In genomic region chr11:77878247-77878646, GRCh38 we compare ENCODE assay signal across 7 cellular contexts. TPM values are rescaled to one million over a fixed set of nuclear protein-coding genes. Genes with fewer than 3 reads are reported as not detected.
DNase-seq lines count a peak whose midpoint lies in the region; TF ChIP-seq lines count a peak whose summit lies in the region.
"Not testable (repeated sequence)": the region's sequence is repeated elsewhere in the genome, so short reads cannot be mapped to it uniquely, and the experiment has no call there.

No MANE protein-coding gene starts in this region.

- not testable (repeated sequence) for BruUV-seq in MCF 10A (replicated peaks; lab: Mats Ljungman, UMichigan)

- not testable (repeated sequence) for TF ChIP-seq CTCF in RWPE1 (conservative IDR thresholded peaks at IDR 0.05; ENCODE audit: low read depth); MCF 10A (IDR thresholded peaks at IDR 0.05; ENCODE audit: unreplicated experiment)

- H3K9me3 Mint-ChIP-seq in MCF 10A (ENCODE audit: unreplicated experiment), result not testable (repeated sequence)

- POLR2A ChIA-PET in RWPE1 (lab: Yijun Ruan, JAX; ENCODE audit: low non-redundant PET), result interaction anchor here (0.7 kb wide), 1 partner anchor 53 kb away, joined by 5 read pairs; no protein-coding TSS in a partner anchor
- POLR2A ChIA-PET in MCF 10A (lab: Yijun Ruan, JAX), result interaction anchor here (0.6 to 2.1 kb wide), 5 partner anchors 8 to 69 kb away, joined by 3 to 6 read pairs (median 4); no protein-coding TSS in a partner anchor

- CTCF ChIA-PET in RWPE1 (lab: Yijun Ruan, JAX) (interaction anchor here (0.6 to 0.7 kb wide), 2 partner anchors 13 to 70 kb away, joined by 3 to 4 read pairs; no protein-coding TSS in a partner anchor), MCF 10A (lab: Yijun Ruan, JAX) (interaction anchor here (0.6 kb wide), 2 partner anchors 60 to 545 kb away, joined by 5 read pairs; no protein-coding TSS in a partner anchor)

- not testable (repeated sequence) for H3K4me3 Mint-ChIP-seq in MCF 10A (ENCODE audit: unreplicated experiment)

- H3K27me3 Mint-ChIP-seq in MCF 10A (ENCODE audit: insufficient read depth, unreplicated experiment), result not testable (repeated sequence)

- DNase-seq in Caki2 (ENCODE audit: low read depth) (peak; percentile 18), HS-5 (ENCODE audit: low read depth) (peak; percentile 58), RWPE1 (ENCODE audit: low spot score) (peak; percentile 26), MCF 10A (ENCODE audit: unreplicated experiment) (peak; percentile 46), fibroblast of peridontal ligament (ENCODE audit: extremely low read depth) (peak; percentile 81), hepatic stellate cell (ENCODE audit: low spot score) (peak; percentile 73), pulmonary artery endothelial cell (ENCODE audit: low read depth, low spot score) (peak; percentile 4)

- H3K27ac Mint-ChIP-seq in MCF 10A (ENCODE audit: low read depth, unreplicated experiment), result not testable (repeated sequence)

- H3K4me1 Mint-ChIP-seq in MCF 10A (ENCODE audit: insufficient read depth, unreplicated experiment), result peaks cover 21% of the 10 kb centered on the region

- H3K36me3 Mint-ChIP-seq in MCF 10A (ENCODE audit: insufficient read depth, unreplicated experiment), result peaks cover 39% of the 10 kb centered on the region

- intact Hi-C loops in MCF 10A (cut with micrococcal nuclease), result not testable (repeated sequence)

- H3K27ac ChIP-seq in RWPE1, result not testable (repeated sequence)

- in situ Hi-C loops in Caki2 (cut with HindIII; ENCODE audit: low pct_unique_long_range_greater_than_20kb, low sequenced_read_pairs), result not testable (repeated sequence)

RNA-seq across cellular contexts. Expression of gene AAMDC, which starts 57.3 kb away (rescaled TPM):
- total RNA-seq in Caki2 (2014; rRNA removed; shearing (Covaris generic); ENCODE audit: low replicate concordance), result 6.8 and 21.1 TPM in 2 replicates
- total RNA-seq in MCF 10A (2022) (13.0 and 13.2 TPM in 2 replicates), pulmonary artery endothelial cell (51.1 and 65.3 TPM in 2 replicates)

RNA-seq across cellular contexts. Expression of gene RSF1, which starts 57.7 kb away (rescaled TPM):
- total RNA-seq in Caki2 (2014; rRNA removed; shearing (Covaris generic); ENCODE audit: low replicate concordance), result 4.9 and 16.9 TPM in 2 replicates
- 62.0 and 71.2 TPM in 2 replicates for total RNA-seq in MCF 10A (2022)
- 29.1 and 44.2 TPM in 2 replicates for total RNA-seq in pulmonary artery endothelial cell

Comparison
In these comparisons a context has a peak if more than half of its experiments do, and no peak if none do; other contexts are left out.
1. DNase-seq: peak in every context shown above with its lines; median percentile 81 in fibroblast of peridontal ligament; 73 in hepatic stellate cell; 58 in HS-5; 46 in MCF 10A; 26 in RWPE1; 18 in Caki2; 4 in pulmonary artery endothelial cell.